Comparison of ENCODE assay signal across 21 cellular contexts in the genomic region with DNA sequence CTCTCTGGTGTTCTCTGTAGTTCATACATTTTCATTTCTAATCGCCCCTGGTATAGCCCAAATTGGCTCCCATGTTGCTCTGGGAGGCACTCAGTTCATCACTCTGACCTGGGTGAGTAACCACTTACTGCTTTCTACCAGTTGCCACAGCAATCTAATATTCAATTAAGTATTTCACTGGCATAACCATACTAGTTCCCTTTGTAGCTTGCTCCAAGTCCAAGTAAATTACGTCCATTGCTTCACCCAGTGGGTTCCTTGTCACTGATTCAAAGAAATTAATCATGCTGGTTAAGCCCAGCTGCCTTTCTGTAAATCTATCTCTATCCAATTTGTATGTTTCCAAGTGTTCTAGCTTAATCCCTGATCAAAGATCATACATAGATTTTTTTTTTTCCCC.
DNase-seq lines count a peak whose midpoint lies in the region; FAIRE-seq and TF ChIP-seq lines count a peak whose summit lies in the region.
"Had no signal": no experiment of that assay in that cellular context is flagged by ENCODE, and none has a peak within 500 bp of the region (broad histone marks: within the 10 kb centered on the region; RNA-seq: fewer than 3 reads in every experiment).

No MANE protein-coding gene starts in this region.

- H3F3A ChIP-seq in neural cell (ENCODE audit: insufficient read depth, low read length, poor library complexity, severe bottlenecking), result no peaks in the 10 kb centered on the region

- H4K20me1 ChIP-seq in neural cell (ENCODE audit: insufficient read depth), result no peaks in the 10 kb centered on the region

- TF ChIP-seq POLR2A in NB4 (IDR thresholded peaks at IDR 0.05; ENCODE audit: extremely low read depth, insufficient read length), result no peak

- TF ChIP-seq CTCF in AG10803 (conservative IDR thresholded peaks at IDR 0.05; ENCODE audit: low read length), result no peak
- no peak for TF ChIP-seq CTCF in NB4 (IDR thresholded peaks at IDR 0.05; ENCODE audit: low read depth, low read length)
- no peak for TF ChIP-seq CTCF in cardiac fibroblast (IDR thresholded peaks at IDR 0.05; ENCODE audit: low read depth, low read length)
- TF ChIP-seq CTCF in neural cell (IDR thresholded peaks at IDR 0.05; ENCODE audit: poor library complexity, severe bottlenecking), result no peak

- H3K9me3 ChIP-seq in neural cell (ENCODE audit: low read length), result no peaks in the 10 kb centered on the region
- H3K9me3 ChIP-seq: prostate gland had no signal

- H3K4me3 ChIP-seq in AG10803 (ENCODE audit: low read length), result no peak overlapping the region
- H3K4me3 ChIP-seq in NB4 (ENCODE audit: low read depth, low read length), result no peak overlapping the region
- no peak overlapping the region for H3K4me3 ChIP-seq in cardiac fibroblast (replicated peaks in 1 of 2; ENCODE audit: low read depth in 2 of 2, low read length in 2 of 2)
- H3K4me3 ChIP-seq in neural cell (ENCODE audit: low read length), result no peak overlapping the region
- H3K4me3 ChIP-seq: prostate gland had no signal

- H3K9ac ChIP-seq in neural cell (ENCODE audit: low read length), result no peak overlapping the region

- no peak for TF ChIP-seq RAD21 in neural cell (conservative IDR thresholded peaks at IDR 0.05)

- no peak overlapping the region for H3K4me2 ChIP-seq in neural cell (ENCODE audit: low read length)

- FAIRE-seq in urothelium cell line (lab: Jason Lieb, UNC), result no peak
- FAIRE-seq: TTC549 had no signal

- no peaks in the 10 kb centered on the region for H3K9me2 ChIP-seq in neural cell (ENCODE audit: insufficient read depth, low read length)

- H3K36me3 ChIP-seq in neural cell (ENCODE audit: insufficient read depth, low read length), result no peaks in the 10 kb centered on the region
- H3K36me3 ChIP-seq: prostate gland had no signal

- TF ChIP-seq EP300 in neural cell (conservative IDR thresholded peaks at IDR 0.05; ENCODE audit: poor library complexity, severe bottlenecking), result no peak

- peak overlapping the region; percentile 48 for H3K27ac ChIP-seq in neural cell (ENCODE audit: low read length)
- H3K27ac ChIP-seq: HL-60, prostate gland, RWPE1 had no signal

- DNase-seq in AG10803 (ENCODE audit: low read depth) (peak; percentile 60), NB4 (ENCODE audit: low read depth) (peak; percentile 16), cardiac fibroblast (ENCODE audit: low read depth in 2 of 2) (peak; percentile 12 to 31), KG1 (lab: John Stamatoyannopoulos, UW) (no peak), urothelium cell line (ENCODE audit: low spot score) (no peak), foreskin melanocyte (no peak), GM19240 (ENCODE audit: insufficient read length, low spot score) (no peak)
- DNase-seq: activated gamma-delta T cell; amniotic stem cell; CD4-positive, alpha-beta memory T cell; effector memory CD4-positive, alpha-beta T cell; mesendoderm; naive thymus-derived CD8-positive, alpha-beta T cell; NCI-H2029 treated with DMSO at 0.1 percent for 48 hours; NCI-H510A; stimulated activated CD8-positive, alpha-beta memory T cell treated with anti-CD3 and anti-CD28 coated beads, Interleukin-4, amount 100 ng/mL, for 48 hours had no signal

- no peaks in the 10 kb centered on the region for H3K79me2 ChIP-seq in neural cell (replicated peaks; ENCODE audit: insufficient read depth, low read length)

- no peak overlapping the region for H2AFZ ChIP-seq in neural cell (ENCODE audit: low read depth, low read length)

- H3K27me3 ChIP-seq in neural cell (ENCODE audit: insufficient read depth, low read depth, low read length), result no peaks in the 10 kb centered on the region

TF ChIP-seq in neural cell, 6 proteins besides CTCF, POLR2A, EP300 and RAD21:
- TF ChIP-seq MXI1 (conservative IDR thresholded peaks at IDR 0.05; ENCODE audit: poor library complexity, severe bottlenecking) (no peak), POLR2AphosphoS5 (IDR thresholded peaks at IDR 0.05) (no peak), SMC3 (conservative IDR thresholded peaks at IDR 0.05; ENCODE audit: poor library complexity) (no peak), TAF1 (IDR thresholded peaks at IDR 0.05; ENCODE audit: low read depth) (no peak), EZH2 (IDR thresholded peaks at IDR 0.05; ENCODE audit: borderline replicate concordance, insufficient read depth, low read length, poor library complexity, severe bottlenecking) (no peak), REST (IDR thresholded peaks at IDR 0.05; ENCODE audit: borderline replicate concordance) (no peak)

Comparison
In these comparisons a context has a peak if more than half of its experiments do, and no peak if none do; other contexts are left out.
1. DNase-seq: peak in AG10803 (single experiment), NB4 (single experiment) and cardiac fibroblast (2 of 2); none in KG1 (single experiment), urothelium cell line (single experiment), foreskin melanocyte (single experiment) and GM19240 (single experiment).